Comparison of ENCODE assay signal across 12 cellular contexts in the genomic region with DNA sequence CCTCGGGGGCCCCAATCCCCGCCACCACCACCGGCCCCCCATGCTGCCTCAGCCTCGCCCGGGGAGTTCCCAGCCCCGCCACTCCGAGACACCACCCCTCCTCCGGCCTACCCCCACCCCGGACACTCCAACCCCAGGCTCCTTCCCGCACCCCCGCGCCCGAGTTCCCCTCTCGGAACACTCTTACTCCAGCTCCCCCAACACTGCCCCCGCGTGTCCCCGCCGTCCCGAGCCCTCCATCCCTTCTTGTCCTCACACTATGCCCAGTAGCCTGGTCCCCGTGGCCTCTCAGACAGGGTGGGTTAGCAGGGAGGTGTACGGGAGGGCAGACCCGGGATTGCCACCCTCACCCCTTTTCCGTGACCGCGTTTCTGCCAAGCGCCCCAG.
DNase-seq lines count a peak whose midpoint lies in the region; ATAC-seq and TF ChIP-seq lines count a peak whose summit lies in the region.
"Had no signal": no experiment of that assay in that cellular context is flagged by ENCODE, and none has a peak within 500 bp of the region (broad histone marks: within the 10 kb centered on the region; RNA-seq: fewer than 3 reads in every experiment).

No MANE protein-coding gene starts in this region.

- H4K5ac ChIP-seq in H9 (ENCODE audit: insufficient read length, low read depth, low read length), result no peak overlapping the region

- H2BK5ac ChIP-seq in H9 (ENCODE audit: insufficient read length, low read length), result no peak overlapping the region

- DNase-seq in A673 (ENCODE audit: low spot score), result no peak
- no peak for DNase-seq in H9
- no peak for DNase-seq in coronary artery (ENCODE audit: low spot score)
- no peak for DNase-seq in neural progenitor cell (ENCODE audit: low spot score)
- DNase-seq in central memory CD4-positive, alpha-beta T cell, result no peak
- DNase-seq in amniotic stem cell (lab: John Stamatoyannopoulos, UW), result no peak
- no peak for DNase-seq in gastrocnemius medialis
- DNase-seq: activated gamma-delta T cell treated with Interleukin-2 at 50 U/mL for 16 hours, immature natural killer cell, NCI-H187 had no signal

- H3K4me3 Mint-ChIP-seq in H9 (peak overlapping the region; percentile 35 to 51), neural progenitor cell (peak overlapping the region; percentile 69)

- H3K79me2 ChIP-seq in H9 (ENCODE audit: insufficient read depth, low read length) (no peaks in the 10 kb centered on the region), neural progenitor cell (ENCODE audit: low read depth) (peaks cover 14% of the 10 kb centered on the region)

- H2AFZ ChIP-seq in H9 (ENCODE audit: low read length), result no peak overlapping the region
- no peak overlapping the region for H2AFZ ChIP-seq in neural progenitor cell (replicated peaks)

- H2BK12ac ChIP-seq in H9 (ENCODE audit: insufficient read length, low read depth, low read length), result peak overlapping the region; percentile 63

- no peak overlapping the region for H2BK120ac ChIP-seq in H9 (ENCODE audit: low read depth, low read length, poor library complexity, severe bottlenecking)

- no peak overlapping the region; the same call in 1 of the 2 replicates for H3K4ac ChIP-seq in H9 (ENCODE audit: low read depth, low read length)

- no peak overlapping the region for H4K91ac ChIP-seq in H9 (ENCODE audit: insufficient read length, low read depth, low read length)

- no peak overlapping the region; the same call in 1 of the 2 replicates for H3K14ac ChIP-seq in H9 (ENCODE audit: insufficient read depth, low read length)

- WGBS in H9 (ENCODE audit: extremely low coverage, insufficient read length, low lambda C conversion rate), result no CpG with 5 or more reads among the region's 26 CpGs

- no peaks in the 10 kb centered on the region for H4K20me1 ChIP-seq in H9 (ENCODE audit: control insufficient read depth, insufficient read depth, insufficient read length)
- no peaks in the 10 kb centered on the region for H4K20me1 ChIP-seq in neural progenitor cell (ENCODE audit: low read depth)

- no TSS peak for BruUV-seq in A673 (replicated peaks; lab: Mats Ljungman, UMichigan)

- H3K36me3 ChIP-seq in A673 (ENCODE audit: insufficient read depth, low read length, poor library complexity, severe bottlenecking) (no peaks in the 10 kb centered on the region), neural progenitor cell (no peaks in the 10 kb centered on the region), gastrocnemius medialis (no peaks in the 10 kb centered on the region)
- H3K36me3 ChIP-seq: pancreas had no signal

- H3T11ph ChIP-seq in H9 (ENCODE audit: low read length), result no peak overlapping the region

- TF ChIP-seq CTCF in A673 (conservative IDR thresholded peaks at IDR 0.05; ENCODE audit: low read depth, low read length), result no peak
- no peak for TF ChIP-seq CTCF in H9 (conservative IDR thresholded peaks at IDR 0.05)
- no peak for TF ChIP-seq CTCF in coronary artery (IDR thresholded peaks at IDR 0.05)
- no peak for TF ChIP-seq CTCF in neural progenitor cell (IDR thresholded peaks at IDR 0.05)
- TF ChIP-seq CTCF in gastrocnemius medialis (IDR thresholded peaks at IDR 0.05 in 4 of 5, conservative IDR thresholded peaks at IDR 0.05 in 1 of 5), result no peak

- no peak overlapping the region for H3K9ac ChIP-seq in H9 (ENCODE audit: extremely low read depth, insufficient read length, low read length)
- H3K9ac ChIP-seq in neural progenitor cell, result no peak overlapping the region

- peak overlapping the region; percentile 40 for H3K4me3 ChIP-seq in A673 (ENCODE audit: low read depth, low read length, poor library complexity, severe bottlenecking)
- H3K4me3 ChIP-seq in coronary artery, result peak overlapping the region; percentile 67
- peak overlapping the region; percentile 47 for H3K4me3 ChIP-seq in neural progenitor cell
- peak overlapping the region in 1 of 4 donors; percentile 44 for H3K4me3 ChIP-seq in gastrocnemius medialis

- POLR2A ChIA-PET in A673 (lab: Charles Lee; ENCODE audit: low non-redundant PET), result no interaction called here

- ATAC-seq in gastrocnemius medialis (no peak), GM21737 (IDR thresholded peaks at IDR 0.05; ENCODE audit: unreplicated experiment) (no peak)

- H3K27me3 Mint-ChIP-seq in H9 (ENCODE audit: low read depth) (peaks cover 9% of the 10 kb centered on the region), neural progenitor cell (ENCODE audit: insufficient read depth, low read depth) (peaks cover 26% of the 10 kb centered on the region)

- CTCF ChIA-PET in A673 (lab: Charles Lee), result no interaction called here

- H2AK5ac ChIP-seq in H9 (ENCODE audit: insufficient read length, low read length), result no peak overlapping the region

- H3K27me3 ChIP-seq in A673 (replicated peaks; ENCODE audit: insufficient read depth, low read depth, low read length, poor library complexity), result no peaks in the 10 kb centered on the region
- H3K27me3 ChIP-seq in H9 (ENCODE audit: insufficient read depth, low read length), result no peaks in the 10 kb centered on the region; the same call in 1 of the 2 replicates
- H3K27me3 ChIP-seq in neural progenitor cell, result no peaks in the 10 kb centered on the region
- peaks cover 0 to 14% (median 10%) of the 10 kb centered on the region in 3 donors for H3K27me3 ChIP-seq in gastrocnemius medialis

- peak overlapping the region; percentile 44 for H3K18ac ChIP-seq in H9 (ENCODE audit: insufficient read length, low read depth, low read length)

- H3K9me3 Mint-ChIP-seq in H9 (peaks cover 65 to 69% of the 10 kb centered on the region in 2 experiments), neural progenitor cell (peaks cover 26% of the 10 kb centered on the region)

- H2BK20ac ChIP-seq in H9 (ENCODE audit: low read depth, low read length, poor library complexity, severe bottlenecking), result no peak overlapping the region

- H3K4me1 Mint-ChIP-seq in H9 (peaks cover 44 to 56% of the 10 kb centered on the region in 2 experiments), neural progenitor cell (peaks cover 32% of the 10 kb centered on the region)

- H3K36me3 Mint-ChIP-seq in H9 (ENCODE audit: insufficient read depth in 1 of 3, low read depth in 3 of 3) (peaks cover 2 to 6% (median 4%) of the 10 kb centered on the region in 3 experiments; a peak in 4 of 7 replicates), neural progenitor cell (no peaks in the 10 kb centered on the region)

- no peak for TF ChIP-seq POLR2A in gastrocnemius medialis (IDR thresholded peaks at IDR 0.05)

- peaks cover 48% of the 10 kb centered on the region for H3F3A ChIP-seq in neural progenitor cell (ENCODE audit: low read depth)

- H3K27ac Mint-ChIP-seq in H9 (no peak overlapping the region), neural progenitor cell (no peak overlapping the region)
- H3K27ac Mint-ChIP-seq: immature natural killer cell had no signal

- no peak overlapping the region for H4K8ac ChIP-seq in H9 (replicated peaks; ENCODE audit: insufficient read length, low read depth, low read length)

- no peaks in the 10 kb centered on the region for H3K79me1 ChIP-seq in H9 (ENCODE audit: insufficient read depth, low read depth, low read length, poor library complexity, severe bottlenecking)

- no peak overlapping the region for H3K23ac ChIP-seq in H9 (ENCODE audit: insufficient read length, low read depth, low read length)

- peaks cover 13% of the 10 kb centered on the region for H3K23me2 ChIP-seq in H9 (ENCODE audit: insufficient read length, low read depth, low read length, poor library complexity, severe bottlenecking)

- H2BK15ac ChIP-seq in H9 (ENCODE audit: low read depth, low read length), result no peak overlapping the region

- H3K56ac ChIP-seq in H9 (ENCODE audit: insufficient read length, low read depth, low read length), result no peak overlapping the region

- no peak overlapping the region for H3K27ac ChIP-seq in A673 (ENCODE audit: low read depth, low read length, poor library complexity, severe bottlenecking)
- H3K27ac ChIP-seq in H9 (ENCODE audit: insufficient read length, low read depth, low read length), result no peak overlapping the region
- no peak overlapping the region for H3K27ac ChIP-seq in coronary artery
- peak overlapping the region; percentile 52 for H3K27ac ChIP-seq in neural progenitor cell
- no peak overlapping the region for H3K27ac ChIP-seq in gastrocnemius medialis
- H3K27ac ChIP-seq: pancreas had no signal

- H3K9me3 ChIP-seq in A673 (ENCODE audit: low read depth, low read length, poor library complexity, severe bottlenecking), result no peaks in the 10 kb centered on the region
- no peaks in the 10 kb centered on the region for H3K9me3 ChIP-seq in H9 (ENCODE audit: control insufficient read depth, low read depth, low read length)
- no peaks in the 10 kb centered on the region for H3K9me3 ChIP-seq in neural progenitor cell (ENCODE audit: low read depth)
- no peaks in the 10 kb centered on the region for H3K9me3 ChIP-seq in gastrocnemius medialis
- H3K9me3 ChIP-seq: pancreas had no signal

- H3K4me1 ChIP-seq in A673 (ENCODE audit: insufficient read depth, low read length, poor library complexity, severe bottlenecking) (peaks cover 9% of the 10 kb centered on the region), H9 (ENCODE audit: insufficient read depth, low read length) (peaks cover 30% of the 10 kb centered on the region; the same call in 1 of the 2 replicates), neural progenitor cell (peaks cover 34% of the 10 kb centered on the region), gastrocnemius medialis (no peaks in the 10 kb centered on the region)
- H3K4me1 ChIP-seq: pancreas had no signal

- H3K4me2 ChIP-seq in H9 (ENCODE audit: insufficient read depth, insufficient read length, low read length) (peak overlapping the region; percentile 56), neural progenitor cell (peak overlapping the region; percentile 79)

- in situ Hi-C loops in gastrocnemius medialis (cut with MboI; ENCODE audit: low sequenced_read_pairs in 4 of 4), result loop anchor here in 1 of 4 donors (25.0 kb wide), 1 partner anchor 466 kb away; no protein-coding TSS in a partner anchor

- intact Hi-C loops in A673 (cut with micrococcal nuclease; ENCODE audit: unreplicated experiment) (no loop called here), gastrocnemius medialis (cut with DNase I; ENCODE audit: low total_unique reads) (no loop called here)
